In genomic region chr17:49101054-49101534, GRCh38 we compare ENCODE assay signal across 1 cellular context.
TF ChIP-seq lines count a peak whose summit lies in the region.

No MANE protein-coding gene starts in this region.

TF ChIP-seq in GM23338, 12 proteins besides CTCF, POLR2A, EP300 and RAD21 (continued from another document):
- TF ChIP-seq ZNF462 (CRISPR knock-in tag; IDR thresholded peaks at IDR 0.05) (no peak), NANOG (IDR thresholded peaks at IDR 0.05; ENCODE audit: borderline replicate concordance) (no peak), JUNB (IDR thresholded peaks at IDR 0.05; ENCODE audit: unreplicated experiment) (no peak), ZNF331 (CRISPR knock-in tag; IDR thresholded peaks at IDR 0.05; ENCODE audit: low read depth) (no peak), REST (IDR thresholded peaks at IDR 0.05; ENCODE audit: unreplicated experiment) (no peak), ETS1 (IDR thresholded peaks at IDR 0.05) (no peak), CREB1 (CRISPR knock-in tag; IDR thresholded peaks at IDR 0.05; ENCODE audit: low read depth) (no peak), STAT1 (IDR thresholded peaks at IDR 0.05; ENCODE audit: unreplicated experiment) (no peak)
